1 cellular context compared by ENCODE assay signal in the genomic region with DNA sequence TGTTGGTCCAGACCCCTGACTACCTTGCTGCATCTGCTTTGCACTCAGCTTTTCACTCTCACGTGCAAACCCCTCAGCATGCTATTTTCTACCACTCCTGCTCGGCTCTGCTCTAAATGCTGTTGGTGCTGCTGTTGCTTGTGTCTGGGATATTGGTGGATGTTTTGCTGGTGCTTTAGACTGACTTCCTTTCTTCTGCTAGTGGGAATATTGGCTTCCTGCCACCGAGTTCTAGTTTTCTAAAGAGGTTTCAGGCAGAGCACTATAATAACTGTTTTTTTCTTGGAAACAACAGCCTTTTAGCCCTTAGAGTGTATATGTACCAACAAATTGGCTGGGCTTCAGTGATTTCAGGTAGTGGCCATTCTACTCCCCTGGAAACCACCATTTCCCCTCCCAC.
TF ChIP-seq lines count a peak whose summit lies in the region.

No MANE protein-coding gene starts in this region.

TF ChIP-seq in endothelial cell of umbilical vein, 7 proteins besides CTCF, POLR2A, EP300 and RAD21 (continued from another document):
- no peak for TF ChIP-seq FOS (IDR thresholded peaks at IDR 0.05; ENCODE audit: borderline replicate concordance, insufficient read depth, low read length)
- no peak for TF ChIP-seq EZH2 (IDR thresholded peaks at IDR 0.05; ENCODE audit: borderline replicate concordance, low read depth, low read length, severe bottlenecking)
- TF ChIP-seq MYC (IDR thresholded peaks at IDR 0.05; ENCODE audit: low read depth, low read length) = no peak
- no peak for TF ChIP-seq GATA2 (IDR thresholded peaks at IDR 0.05; ENCODE audit: insufficient read depth, insufficient read length, low read depth, low read length)
- TF ChIP-seq JUN (IDR thresholded peaks at IDR 0.05; ENCODE audit: borderline replicate concordance, insufficient read depth, insufficient read length, low read depth) = no peak
